ENCODE assay signal across 8 cellular contexts in the genomic region with DNA sequence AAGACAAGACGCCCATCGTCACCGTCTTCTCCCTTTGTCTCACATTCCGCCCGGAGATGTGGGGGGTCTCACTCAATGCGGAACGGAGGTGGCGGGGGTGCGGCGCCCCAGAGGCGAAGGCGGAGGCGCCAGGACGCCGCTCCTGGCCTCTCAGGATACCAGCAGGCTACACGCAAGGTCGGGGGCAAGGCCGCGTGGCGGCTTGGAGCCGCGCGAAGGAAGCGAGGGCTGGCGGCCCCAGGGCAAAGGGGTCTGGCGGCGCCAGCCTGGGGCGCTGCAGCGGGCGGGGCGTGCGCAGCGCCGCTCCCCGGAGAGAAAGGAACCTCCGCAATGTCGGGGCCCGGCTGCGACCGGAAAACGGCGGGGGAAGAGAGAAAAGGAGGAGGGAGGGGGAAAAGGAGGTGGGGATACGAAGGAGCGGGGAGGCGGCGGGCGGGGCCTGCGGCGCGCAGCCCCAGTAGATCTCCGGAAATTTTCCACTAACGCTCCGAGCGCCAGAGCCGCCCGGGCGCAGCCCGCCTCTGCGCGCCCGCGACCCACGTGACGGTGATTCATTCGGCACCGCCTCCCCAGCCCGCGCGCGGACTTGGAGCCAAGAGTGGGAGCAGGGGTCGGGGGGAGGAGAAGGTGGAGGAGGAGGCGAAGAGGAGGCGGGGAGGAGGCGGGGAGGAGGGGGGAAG. TPM values are rescaled to one million over a fixed set of nuclear protein-coding genes. Genes with fewer than 3 reads are reported as not detected.
DNase-seq lines count a peak whose midpoint lies in the region; TF ChIP-seq lines count a peak whose summit lies in the region.

No MANE protein-coding gene starts in this region.

- H3K4me3 ChIP-seq in H7 (ENCODE audit: insufficient read depth, low read depth, low read length) (peak overlapping the region; percentile 84), stomach (peak overlapping the region; percentile 54 to 72 (median 64))

- H3K9me3 Mint-ChIP-seq in neural crest cell: no peaks in the 10 kb centered on the region

- 0 to 1% (median 0%) methylated on average over 42 to 74 of the region's 74 CpGs for WGBS in stomach, 5 donors

- intact Hi-C loops in stomach (cut with DNase I; ENCODE audit: low total_unique reads): no loop called here

- no peaks in the 10 kb centered on the region for H3K9me3 ChIP-seq in stomach

- peak; percentile 31; the same call in 1 of the 2 replicates for TF ChIP-seq CTCF in RWPE1 (conservative IDR thresholded peaks at IDR 0.05; ENCODE audit: low read depth)
- TF ChIP-seq CTCF in neural crest cell (conservative IDR thresholded peaks at IDR 0.05): peak; percentile 29
- peak in 3 of 7 experiments; percentile 5 to 13 (median 9) for TF ChIP-seq CTCF in stomach (IDR thresholded peaks at IDR 0.05)

- POLR2A ChIA-PET in RWPE1 (lab: Yijun Ruan, JAX; ENCODE audit: low non-redundant PET): interaction anchor here (0.9 kb wide), 1 partner anchor 173 kb away, joined by 3 read pairs; no protein-coding TSS in a partner anchor

- H3K27ac Mint-ChIP-seq in neural crest cell (ENCODE audit: unreplicated experiment): peak overlapping the region; percentile 98

- H3K27ac ChIP-seq in RWPE1 (peak overlapping the region; percentile 99), stomach (peak overlapping the region; percentile 99 to 100 (median 99))

- H3K4me1 ChIP-seq in stomach: peaks cover 36 to 52% (median 45%) of the 10 kb centered on the region in 4 donors

- H3K27me3 ChIP-seq in H7 (ENCODE audit: control insufficient read depth, insufficient read depth, low read length): no peaks in the 10 kb centered on the region
- no peaks in the 10 kb centered on the region for H3K27me3 ChIP-seq in stomach

- DNase-seq in G401 (ENCODE audit: low spot score): peak; percentile 96
- DNase-seq in H7: peak; percentile 93
- DNase-seq in LoVo (ENCODE audit: low spot score): peak; percentile 98
- peak; percentile 88 for DNase-seq in RWPE1 (ENCODE audit: low spot score)
- DNase-seq in activated effector memory CD4-positive, alpha-beta T cell treated with anti-CD3 and anti-CD28 coated beads, Interleukin-2, amount 50 U/mL, for 16 hours: peak; percentile 98
- DNase-seq in fibroblast of the conjunctiva (ENCODE audit: low read depth): peak; percentile 95
- peak; percentile 79 for DNase-seq in neural crest cell (ENCODE audit: low read depth, low spot score)
- peak; percentile 98 for DNase-seq in stomach

- H3K4me1 Mint-ChIP-seq in neural crest cell: peaks cover 48% of the 10 kb centered on the region

- CTCF ChIA-PET in RWPE1 (lab: Yijun Ruan, JAX): interaction anchor here (0.6 to 1.1 kb wide), 4 partner anchors 32 to 436 kb away, joined by 3 to 4 read pairs (median 3); no protein-coding TSS in a partner anchor

- in situ Hi-C loops in G401 (cut with HindIII; ENCODE audit: low sequenced_read_pairs): no loop called here

- H3K36me3 Mint-ChIP-seq in neural crest cell (ENCODE audit: low read depth): no peaks in the 10 kb centered on the region

- TF ChIP-seq POLR2A in stomach (IDR thresholded peaks at IDR 0.05): peak in 2 of 4 donors; percentile 37 to 69

- H3K36me3 ChIP-seq in H7 (replicated peaks; ENCODE audit: control insufficient read depth, insufficient read depth, low read length) (no peaks in the 10 kb centered on the region), stomach (no peaks in the 10 kb centered on the region)

- H3K27me3 Mint-ChIP-seq in neural crest cell (ENCODE audit: low read depth): peaks cover 12% of the 10 kb centered on the region

- no peak for TF ChIP-seq EP300 in stomach (IDR thresholded peaks at IDR 0.05)

- H3K4me3 Mint-ChIP-seq in neural crest cell: peak overlapping the region; percentile 82

RNA-seq across cellular contexts. Expression of a gene that starts 10.5 kb away (rescaled TPM):
- 191 and 254 TPM in 2 replicates for total RNA-seq in G401 (2014; rRNA removed; shearing (Covaris generic))
- total RNA-seq in H7 (2014; rRNA removed; shearing (Covaris generic)): 166 and 211 TPM in 2 replicates
- 186 and 199 TPM in 2 replicates for total RNA-seq in neural crest cell
- total RNA-seq in stomach: 100 to 1,000 TPM; 141 to 716 (median 250) TPM
- polyA plus RNA-seq in stomach: 10 to 100 TPM; 26.6 to 88.6 (median 27.2) TPM

Comparison
In these comparisons a context has a peak if more than half of its experiments do, and no peak if none do; other contexts are left out.
1. Peak in every context shown above with its lines: DNase-seq, H3K4me3 ChIP-seq and H3K27ac ChIP-seq.